In the genomic region with DNA sequence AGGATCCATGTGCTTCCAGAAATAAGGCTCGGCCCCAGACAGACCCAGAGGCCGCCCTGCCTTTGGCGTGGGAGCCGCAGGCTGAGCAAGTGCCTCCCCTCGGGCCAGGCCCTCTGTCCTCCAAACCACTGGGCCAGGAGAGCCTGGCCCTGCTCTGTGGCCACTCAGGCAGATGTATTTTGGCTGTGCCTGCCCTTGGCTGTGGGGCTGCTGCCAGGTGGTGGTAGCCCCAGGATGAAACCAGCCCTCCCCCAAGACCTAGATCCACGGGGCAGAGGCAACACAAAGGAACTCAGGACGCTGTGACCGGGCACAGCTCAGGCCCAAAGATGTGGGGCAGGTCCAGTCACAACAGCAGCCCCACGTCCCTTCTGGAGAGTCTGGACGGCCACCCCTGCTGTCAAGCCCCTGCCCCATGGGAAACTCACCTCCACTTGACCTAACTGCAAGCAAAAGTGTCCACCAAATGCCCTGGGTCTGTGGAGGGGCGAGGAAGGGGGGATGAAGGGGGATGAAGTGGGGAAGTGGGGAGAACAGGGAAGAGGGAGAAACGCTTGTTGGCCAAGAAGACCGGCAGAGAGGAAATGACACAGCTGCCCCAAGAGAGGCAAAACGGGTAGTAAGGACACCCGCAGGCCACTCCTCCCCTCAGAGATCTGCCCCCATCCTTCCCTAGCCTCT, we compare ENCODE assay signal across 1 cellular context.
TF ChIP-seq lines count a peak whose summit lies in the region.

No MANE protein-coding gene starts in this region.

TF ChIP-seq in GM12878, 131 proteins besides CTCF, POLR2A, EP300 and RAD21 (continued from another document):
- TF ChIP-seq, protein P1, sequence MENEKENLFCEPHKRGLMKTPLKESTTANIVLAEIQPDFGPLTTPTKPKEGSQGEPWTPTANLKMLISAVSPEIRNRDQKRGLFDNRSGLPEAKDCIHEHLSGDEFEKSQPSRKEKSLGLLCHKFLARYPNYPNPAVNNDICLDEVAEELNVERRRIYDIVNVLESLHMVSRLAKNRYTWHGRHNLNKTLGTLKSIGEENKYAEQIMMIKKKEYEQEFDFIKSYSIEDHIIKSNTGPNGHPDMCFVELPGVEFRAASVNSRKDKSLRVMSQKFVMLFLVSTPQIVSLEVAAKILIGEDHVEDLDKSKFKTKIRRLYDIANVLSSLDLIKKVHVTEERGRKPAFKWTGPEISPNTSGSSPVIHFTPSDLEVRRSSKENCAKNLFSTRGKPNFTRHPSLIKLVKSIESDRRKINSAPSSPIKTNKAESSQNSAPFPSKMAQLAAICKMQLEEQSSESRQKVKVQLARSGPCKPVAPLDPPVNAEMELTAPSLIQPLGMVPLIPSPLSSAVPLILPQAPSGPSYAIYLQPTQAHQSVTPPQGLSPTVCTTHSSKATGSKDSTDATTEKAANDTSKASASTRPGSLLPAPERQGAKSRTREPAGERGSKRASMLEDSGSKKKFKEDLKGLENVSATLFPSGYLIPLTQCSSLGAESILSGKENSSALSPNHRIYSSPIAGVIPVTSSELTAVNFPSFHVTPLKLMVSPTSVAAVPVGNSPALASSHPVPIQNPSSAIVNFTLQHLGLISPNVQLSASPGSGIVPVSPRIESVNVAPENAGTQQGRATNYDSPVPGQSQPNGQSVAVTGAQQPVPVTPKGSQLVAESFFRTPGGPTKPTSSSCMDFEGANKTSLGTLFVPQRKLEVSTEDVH (IDR thresholded peaks at IDR 0.05; ENCODE audit: low read depth, partially characterized antibody) = no peak
- TF ChIP-seq, protein P2, sequence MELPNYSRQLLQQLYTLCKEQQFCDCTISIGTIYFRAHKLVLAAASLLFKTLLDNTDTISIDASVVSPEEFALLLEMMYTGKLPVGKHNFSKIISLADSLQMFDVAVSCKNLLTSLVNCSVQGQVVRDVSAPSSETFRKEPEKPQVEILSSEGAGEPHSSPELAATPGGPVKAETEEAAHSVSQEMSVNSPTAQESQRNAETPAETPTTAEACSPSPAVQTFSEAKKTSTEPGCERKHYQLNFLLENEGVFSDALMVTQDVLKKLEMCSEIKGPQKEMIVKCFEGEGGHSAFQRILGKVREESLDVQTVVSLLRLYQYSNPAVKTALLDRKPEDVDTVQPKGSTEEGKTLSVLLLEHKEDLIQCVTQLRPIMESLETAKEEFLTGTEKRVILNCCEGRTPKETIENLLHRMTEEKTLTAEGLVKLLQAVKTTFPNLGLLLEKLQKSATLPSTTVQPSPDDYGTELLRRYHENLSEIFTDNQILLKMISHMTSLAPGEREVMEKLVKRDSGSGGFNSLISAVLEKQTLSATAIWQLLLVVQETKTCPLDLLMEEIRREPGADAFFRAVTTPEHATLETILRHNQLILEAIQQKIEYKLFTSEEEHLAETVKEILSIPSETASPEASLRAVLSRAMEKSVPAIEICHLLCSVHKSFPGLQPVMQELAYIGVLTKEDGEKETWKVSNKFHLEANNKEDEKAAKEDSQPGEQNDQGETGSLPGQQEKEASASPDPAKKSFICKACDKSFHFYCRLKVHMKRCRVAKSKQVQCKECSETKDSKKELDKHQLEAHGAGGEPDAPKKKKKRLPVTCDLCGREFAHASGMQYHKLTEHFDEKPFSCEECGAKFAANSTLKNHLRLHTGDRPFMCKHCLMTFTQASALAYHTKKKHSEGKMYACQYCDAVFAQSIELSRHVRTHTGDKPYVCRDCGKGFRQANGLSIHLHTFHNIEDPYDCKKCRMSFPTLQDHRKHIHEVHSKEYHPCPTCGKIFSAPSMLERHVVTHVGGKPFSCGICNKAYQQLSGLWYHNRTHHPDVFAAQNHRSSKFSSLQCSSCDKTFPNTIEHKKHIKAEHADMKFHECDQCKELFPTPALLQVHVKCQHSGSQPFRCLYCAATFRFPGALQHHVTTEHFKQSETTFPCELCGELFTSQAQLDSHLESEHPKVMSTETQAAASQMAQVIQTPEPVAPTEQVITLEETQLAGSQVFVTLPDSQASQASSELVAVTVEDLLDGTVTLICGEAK (IDR thresholded peaks at IDR 0.05; ENCODE audit: borderline replicate concordance) = no peak
- TF ChIP-seq HDAC6 (IDR thresholded peaks at IDR 0.05; ENCODE audit: unreplicated experiment) (no peak), NR2C1 (IDR thresholded peaks at IDR 0.05) (no peak), CBX3 (IDR thresholded peaks at IDR 0.05; ENCODE audit: borderline replicate concordance, low read depth) (no peak), NFIC (IDR thresholded peaks at IDR 0.05; ENCODE audit: low read depth, low read length) (no peak), NR2F1 (conservative IDR thresholded peaks at IDR 0.05) (no peak), MTA3 (IDR thresholded peaks at IDR 0.05; ENCODE audit: borderline replicate concordance, low read length) (no peak; the same call in 1 of the 2 replicates), TCF3 (IDR thresholded peaks at IDR 0.05; ENCODE audit: borderline replicate concordance, insufficient read depth, low read depth, low read length) (no peak), SREBF2 (IDR thresholded peaks at IDR 0.05; ENCODE audit: low read length) (no peak), GATAD2B (conservative IDR thresholded peaks at IDR 0.05; ENCODE audit: low read depth) (no peak), DPF2 (IDR thresholded peaks at IDR 0.05) (peak; percentile 16; the same call in 1 of the 2 replicates), ZNF274 (IDR thresholded peaks at IDR 0.05; ENCODE audit: insufficient read depth, insufficient read length) (no peak), GABPA (IDR thresholded peaks at IDR 0.05; ENCODE audit: low read depth) (no peak), EGR1 (IDR thresholded peaks at IDR 0.05; ENCODE audit: borderline replicate concordance in 1 of 2, low read depth in 2 of 2, low read length in 2 of 2) (no peak), CBX5 (IDR thresholded peaks at IDR 0.05; ENCODE audit: low read depth) (no peak), SPI1 (IDR thresholded peaks at IDR 0.05; ENCODE audit: borderline replicate concordance, insufficient read depth, low read depth, low read length) (peak; percentile 73), KAT2A (conservative IDR thresholded peaks at IDR 0.05; ENCODE audit: control insufficient read depth, low read depth, low read length) (no peak), PAX8 (IDR thresholded peaks at IDR 0.05) (no peak), POLR2AphosphoS2 (IDR thresholded peaks at IDR 0.05; ENCODE audit: low read depth, low read length) (no peak), BRCA1 (IDR thresholded peaks at IDR 0.05; ENCODE audit: low read depth, low read length) (no peak), RBBP5 (conservative IDR thresholded peaks at IDR 0.05) (no peak), CBFB (IDR thresholded peaks at IDR 0.05; ENCODE audit: low read depth) (no peak), JUNB (IDR thresholded peaks at IDR 0.05) (no peak)
- TF ChIP-seq, protein P3, sequence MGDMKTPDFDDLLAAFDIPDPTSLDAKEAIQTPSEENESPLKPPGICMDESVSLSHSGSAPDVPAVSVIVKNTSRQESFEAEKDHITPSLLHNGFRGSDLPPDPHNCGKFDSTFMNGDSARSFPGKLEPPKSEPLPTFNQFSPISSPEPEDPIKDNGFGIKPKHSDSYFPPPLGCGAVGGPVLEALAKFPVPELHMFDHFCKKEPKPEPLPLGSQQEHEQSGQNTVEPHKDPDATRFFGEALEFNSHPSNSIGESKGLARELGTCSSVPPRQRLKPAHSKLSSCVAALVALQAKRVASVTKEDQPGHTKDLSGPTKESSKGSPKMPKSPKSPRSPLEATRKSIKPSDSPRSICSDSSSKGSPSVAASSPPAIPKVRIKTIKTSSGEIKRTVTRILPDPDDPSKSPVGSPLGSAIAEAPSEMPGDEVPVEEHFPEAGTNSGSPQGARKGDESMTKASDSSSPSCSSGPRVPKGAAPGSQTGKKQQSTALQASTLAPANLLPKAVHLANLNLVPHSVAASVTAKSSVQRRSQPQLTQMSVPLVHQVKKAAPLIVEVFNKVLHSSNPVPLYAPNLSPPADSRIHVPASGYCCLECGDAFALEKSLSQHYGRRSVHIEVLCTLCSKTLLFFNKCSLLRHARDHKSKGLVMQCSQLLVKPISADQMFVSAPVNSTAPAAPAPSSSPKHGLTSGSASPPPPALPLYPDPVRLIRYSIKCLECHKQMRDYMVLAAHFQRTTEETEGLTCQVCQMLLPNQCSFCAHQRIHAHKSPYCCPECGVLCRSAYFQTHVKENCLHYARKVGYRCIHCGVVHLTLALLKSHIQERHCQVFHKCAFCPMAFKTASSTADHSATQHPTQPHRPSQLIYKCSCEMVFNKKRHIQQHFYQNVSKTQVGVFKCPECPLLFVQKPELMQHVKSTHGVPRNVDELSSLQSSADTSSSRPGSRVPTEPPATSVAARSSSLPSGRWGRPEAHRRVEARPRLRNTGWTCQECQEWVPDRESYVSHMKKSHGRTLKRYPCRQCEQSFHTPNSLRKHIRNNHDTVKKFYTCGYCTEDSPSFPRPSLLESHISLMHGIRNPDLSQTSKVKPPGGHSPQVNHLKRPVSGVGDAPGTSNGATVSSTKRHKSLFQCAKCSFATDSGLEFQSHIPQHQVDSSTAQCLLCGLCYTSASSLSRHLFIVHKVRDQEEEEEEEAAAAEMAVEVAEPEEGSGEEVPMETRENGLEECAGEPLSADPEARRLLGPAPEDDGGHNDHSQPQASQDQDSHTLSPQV (IDR thresholded peaks at IDR 0.05) = no peak
- TF ChIP-seq, protein P4, sequence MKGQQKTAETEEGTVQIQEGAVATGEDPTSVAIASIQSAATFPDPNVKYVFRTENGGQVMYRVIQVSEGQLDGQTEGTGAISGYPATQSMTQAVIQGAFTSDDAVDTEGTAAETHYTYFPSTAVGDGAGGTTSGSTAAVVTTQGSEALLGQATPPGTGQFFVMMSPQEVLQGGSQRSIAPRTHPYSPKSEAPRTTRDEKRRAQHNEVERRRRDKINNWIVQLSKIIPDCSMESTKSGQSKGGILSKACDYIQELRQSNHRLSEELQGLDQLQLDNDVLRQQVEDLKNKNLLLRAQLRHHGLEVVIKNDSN (IDR thresholded peaks at IDR 0.05; ENCODE audit: borderline replicate concordance, extremely low read length, insufficient read depth, low read depth, low read length) = no peak
